ENCODE assay signal across 10 cellular contexts in genomic region chr15:40590635-40591105, GRCh38. TPM values are rescaled to one million over a fixed set of nuclear protein-coding genes. Genes with fewer than 3 reads are reported as not detected.
A peak's percentile ranks its signal among the peaks of the same experiment; 100 is the strongest.
DNase-seq lines count a peak whose midpoint lies in the region; ATAC-seq, FAIRE-seq and TF ChIP-seq lines count a peak whose summit lies in the region.
"Had no signal": no experiment of that assay in that cellular context is flagged by ENCODE, and none has a peak within 500 bp of the region (broad histone marks: within the 10 kb centered on the region; RNA-seq: fewer than 3 reads in every experiment).

No MANE protein-coding gene starts in this region.

- no peak for TF ChIP-seq POLR2A in H1 (IDR thresholded peaks at IDR 0.05; ENCODE audit: control extremely low read depth in 1 of 2, low read depth in 2 of 2, low read length in 2 of 2)
- no peak for TF ChIP-seq POLR2A in upper lobe of left lung (IDR thresholded peaks at IDR 0.05)

- CTCF ChIA-PET in activated CD8-positive, alpha-beta memory T cell treated with anti-CD3 and anti-CD28 coated beads, Interleukin-2, amount 10 ng/mL, durations not matched to agents 7 days and 5 days (lab: Charles Lee) = interaction anchor here (0.7 to 2.7 kb wide), 8 partner anchors 8 to 301 kb away, joined by 4 to 27 read pairs (median 6); partner anchors contain the start of genes CCDC32 and RPUSD2
- CTCF ChIA-PET in H1 (lab: Charles Lee; ENCODE audit: partially characterized antibody) = interaction anchor here (0.7 to 4.8 kb wide), 16 partner anchors 10 to 249 kb away, joined by 3 to 42 read pairs (median 4); partner anchors contain the start of genes RAD51 and RPUSD2

- H3K79me2 ChIP-seq in H1 (ENCODE audit: control insufficient read depth in 1 of 2, insufficient read depth in 2 of 2, low read length in 2 of 2) = peaks cover 0 to 5% of the 10 kb centered on the region in 2 experiments; a peak in 2 of 4 replicates

- no peak overlapping the region for H2BK20ac ChIP-seq in H1 (ENCODE audit: low read length)

- peak overlapping the region; percentile 72 for H3K4me3 Mint-ChIP-seq in activated CD8-positive, alpha-beta memory T cell treated with anti-CD3 and anti-CD28 coated beads, Interleukin-2, amount 10 ng/mL, durations not matched to agents 7 days and 5 days

- H3K4me1 ChIP-seq in SJCRH30 (0 out of 2 replicates have a peak, but pooled peaks cover 3% of the 10 kb centered on the region), H1 (replicated peaks in 1 of 4; ENCODE audit: control insufficient read depth in 3 of 4, insufficient read depth in 4 of 4, low read length in 3 of 4) (peaks cover 0 to 2% (median 0%) of the 10 kb centered on the region in 4 experiments; a peak in 1 of 7 replicates), small intestine (ENCODE audit: control insufficient read depth in 2 of 2, insufficient read depth in 1 of 2, low read depth in 1 of 2, low read length in 1 of 2) (peaks cover 0 to 2% of the 10 kb centered on the region in 2 donors), upper lobe of left lung (peaks cover 8 to 17% (median 11%) of the 10 kb centered on the region in 4 donors), mucosa of descending colon (ENCODE audit: low read depth) (no peaks in the 10 kb centered on the region)

- TF ChIP-seq EP300 in H1 (IDR thresholded peaks at IDR 0.05; ENCODE audit: borderline replicate concordance in 1 of 2, low read depth in 2 of 2, low read length in 2 of 2) = no peak
- TF ChIP-seq EP300 in upper lobe of left lung (IDR thresholded peaks at IDR 0.05) = no peak

- H4K5ac ChIP-seq in H1 (ENCODE audit: insufficient read length, low read depth, low read length) = no peak overlapping the region

- H3K9me3 ChIP-seq in SJCRH30 (replicated peaks) (no peaks in the 10 kb centered on the region), H1 (ENCODE audit: insufficient read depth in 2 of 2, low read depth in 1 of 2, low read length in 1 of 2) (no peaks in the 10 kb centered on the region), small intestine (ENCODE audit: control insufficient read depth, low read depth) (no peaks in the 10 kb centered on the region), upper lobe of left lung (no peaks in the 10 kb centered on the region), mucosa of descending colon (no peaks in the 10 kb centered on the region)

- H3K36me3 ChIP-seq in SJCRH30 (no peaks in the 10 kb centered on the region), H1 (ENCODE audit: control insufficient read depth in 2 of 4, insufficient read depth in 4 of 4, low read length in 3 of 4) (no peaks in the 10 kb centered on the region), small intestine (ENCODE audit: control insufficient read depth in 2 of 2, insufficient read depth in 2 of 2, low read length in 2 of 2) (no peaks in the 10 kb centered on the region), upper lobe of left lung (no peaks in the 10 kb centered on the region), mucosa of descending colon (ENCODE audit: low read depth) (no peaks in the 10 kb centered on the region)

- peak overlapping the region; percentile 61 for H3K27ac Mint-ChIP-seq in activated CD8-positive, alpha-beta memory T cell treated with anti-CD3 and anti-CD28 coated beads, Interleukin-2, amount 10 ng/mL, durations not matched to agents 7 days and 5 days

- DNase-seq in activated CD8-positive, alpha-beta memory T cell treated with anti-CD3 and anti-CD28 coated beads, Interleukin-2, amount 10 ng/mL, durations not matched to agents 7 days and 5 days = no peak
- no peak for DNase-seq in activated CD8-positive, alpha-beta memory T cell treated with anti-CD3 and anti-CD28 coated beads, Interleukin-2, amount 50 U/mL, for 48 hours
- peak; percentile 16 to 54 for DNase-seq in SJCRH30
- DNase-seq in H1 (ENCODE audit: low read depth in 1 of 2, low spot score in 2 of 2) = no peak
- peak; percentile 69 for DNase-seq in small intestine
- no peak for DNase-seq in upper lobe of left lung
- no peak for DNase-seq in mucosa of descending colon
- DNase-seq in NCI-H1436 treated with DMSO at 0.1 percent for 48 hours (lab: John Stamatoyannopoulos, UW) = no peak
- DNase-seq: KBM-7, left cardiac atrium had no signal

- H3K27me3 Mint-ChIP-seq in activated CD8-positive, alpha-beta memory T cell treated with anti-CD3 and anti-CD28 coated beads, Interleukin-2, amount 10 ng/mL, durations not matched to agents 7 days and 5 days = peaks cover 3% of the 10 kb centered on the region

- no peak for TF ChIP-seq RAD21 in H1 (IDR thresholded peaks at IDR 0.05 in 1 of 2, conservative IDR thresholded peaks at IDR 0.05 in 1 of 2; ENCODE audit: low read depth in 2 of 2, low read length in 2 of 2)

- H3K23me2 ChIP-seq in H1 (ENCODE audit: low read depth, low read length) = peaks cover 9% of the 10 kb centered on the region; the same call in 1 of the 2 replicates

- H3K56ac ChIP-seq in H1 (replicated peaks; ENCODE audit: insufficient read length, low read depth, low read length) = no peak overlapping the region

- H2BK5ac ChIP-seq in H1 (ENCODE audit: low read depth, low read length) = no peak overlapping the region

- TF ChIP-seq CTCF in H1 (IDR thresholded peaks at IDR 0.05; ENCODE audit: control extremely low read depth in 1 of 3, insufficient read depth in 1 of 3, low read depth in 1 of 3, low read length in 3 of 3) (no peak), upper lobe of left lung (IDR thresholded peaks at IDR 0.05) (no peak), mucosa of descending colon (IDR thresholded peaks at IDR 0.05) (no peak)

- peak overlapping the region; percentile 26; the same call in 1 of the 2 replicates for H3K27ac ChIP-seq in SJCRH30
- H3K27ac ChIP-seq in H1 (ENCODE audit: low read depth, low read length) = no peak overlapping the region
- H3K27ac ChIP-seq in small intestine (ENCODE audit: low read depth in 1 of 2, low read length in 1 of 2) = peak overlapping the region in 1 of 2 donors; percentile 60
- H3K27ac ChIP-seq in upper lobe of left lung = no peak overlapping the region

- no peak for ATAC-seq in activated CD8-positive, alpha-beta memory T cell treated with anti-CD3 and anti-CD28 coated beads, Interleukin-2, amount 10 ng/mL, durations not matched to agents 7 days and 5 days
- ATAC-seq in upper lobe of left lung (ENCODE audit: low FRiP score in 2 of 2) = no peak
- ATAC-seq in mucosa of descending colon = no peak

- H3K4me1 Mint-ChIP-seq in activated CD8-positive, alpha-beta memory T cell treated with anti-CD3 and anti-CD28 coated beads, Interleukin-2, amount 10 ng/mL, durations not matched to agents 7 days and 5 days = peaks cover 32% of the 10 kb centered on the region

- 0 out of 2 replicates have a peak overlapping the region, but pooled peaks have one; percentile 19 for H2BK12ac ChIP-seq in H1 (ENCODE audit: low read depth, low read length)

- H2AK5ac ChIP-seq in H1 (ENCODE audit: low read depth, low read length) = no peak overlapping the region

- POLR2A ChIA-PET in H1 (lab: Charles Lee; ENCODE audit: partially characterized antibody) = interaction anchor here (1.5 kb wide), 1 partner anchor 10 kb away, joined by 3 read pairs; no protein-coding TSS in a partner anchor

- H4K20me1 ChIP-seq in H1 (replicated peaks in 1 of 2; ENCODE audit: control insufficient read depth in 1 of 2, insufficient read depth in 2 of 2, low read length in 2 of 2) = no peaks in the 10 kb centered on the region

- no peak overlapping the region for H2AFZ ChIP-seq in H1 (ENCODE audit: low read length)

- no peaks in the 10 kb centered on the region for H3K27me3 ChIP-seq in SJCRH30
- H3K27me3 ChIP-seq in H1 (replicated peaks in 1 of 4; ENCODE audit: control insufficient read depth in 3 of 4, extremely low read depth in 1 of 4, insufficient read depth in 3 of 4, low read length in 3 of 4) = no peaks in the 10 kb centered on the region
- no peaks in the 10 kb centered on the region for H3K27me3 ChIP-seq in small intestine (ENCODE audit: control insufficient read depth in 2 of 2, insufficient read depth in 2 of 2, low read length in 2 of 2)
- H3K27me3 ChIP-seq in upper lobe of left lung = no peaks in the 10 kb centered on the region

- FAIRE-seq in H1 (lab: Jason Lieb, UNC) (no peak), small intestine (lab: Jason Lieb, UNC) (no peak)

- peak overlapping the region in 1 of 2 experiments; percentile 50; a peak in 1 of 4 replicates for H3K4me2 ChIP-seq in H1 (ENCODE audit: insufficient read depth in 1 of 2, low read depth in 2 of 2, low read length in 2 of 2)

- H4K91ac ChIP-seq in H1 (replicated peaks; ENCODE audit: insufficient read length, low read length) = no peak overlapping the region

- intact Hi-C loops in mucosa of descending colon (cut with DNase I, micrococcal nuclease) = no loop called here

- no peak overlapping the region for H2BK15ac ChIP-seq in H1 (ENCODE audit: low read length)

- no peaks in the 10 kb centered on the region for H3K9me3 Mint-ChIP-seq in activated CD8-positive, alpha-beta memory T cell treated with anti-CD3 and anti-CD28 coated beads, Interleukin-2, amount 10 ng/mL, durations not matched to agents 7 days and 5 days (ENCODE audit: low read depth)

- no peak overlapping the region for H2BK120ac ChIP-seq in H1 (replicated peaks; ENCODE audit: low read depth, low read length)

- no peak overlapping the region for H3K23ac ChIP-seq in H1 (ENCODE audit: insufficient read length)

- H3K4me3 ChIP-seq in SJCRH30 (peak overlapping the region; percentile 51), H1 (ENCODE audit: extremely low read depth in 1 of 4, insufficient read depth in 2 of 4, low read depth in 3 of 4, low read length in 4 of 4) (no peak overlapping the region), small intestine (ENCODE audit: low read depth in 1 of 2, low read length in 2 of 2) (no peak overlapping the region), upper lobe of left lung (no peak overlapping the region), mucosa of descending colon (no peak overlapping the region)

- H3K36me3 Mint-ChIP-seq in activated CD8-positive, alpha-beta memory T cell treated with anti-CD3 and anti-CD28 coated beads, Interleukin-2, amount 10 ng/mL, durations not matched to agents 7 days and 5 days = peaks cover 7% of the 10 kb centered on the region

- no peak overlapping the region for H3K4ac ChIP-seq in H1 (replicated peaks; ENCODE audit: insufficient read length, low read depth, low read length)

- H3K18ac ChIP-seq in H1 (ENCODE audit: extremely low read depth, low read length) = no peak overlapping the region

- no peak overlapping the region for H3K9ac ChIP-seq in H1 (replicated peaks in 1 of 4; ENCODE audit: extremely low read depth in 1 of 4, low read depth in 3 of 4, low read length in 3 of 4)

- no peak overlapping the region for H4K8ac ChIP-seq in H1 (ENCODE audit: extremely low read depth, insufficient read depth, low read length)

- WGBS in H1 (ENCODE audit: extremely low coverage in 1 of 2, insufficient coverage in 1 of 2, insufficient read length in 1 of 2, insufficient replicate concordance in 2 of 2, low coverage in 1 of 2, low lambda C conversion rate in 2 of 2, missing lambda C conversion rate in 1 of 2), 2 experiments = 84% methylated on average over 13 of the region's 13 CpGs; no CpG with 5 or more reads in 1 of the 2 experiments
- 11 to 51% (median 33%) methylated on average over 13 of the region's 13 CpGs for WGBS in small intestine, 3 donors
- 48 to 58% methylated on average over 13 of the region's 13 CpGs for WGBS in upper lobe of left lung, 2 donors

- H3K14ac ChIP-seq in H1 (ENCODE audit: insufficient read length) = no peak overlapping the region

- no peaks in the 10 kb centered on the region for H3K79me1 ChIP-seq in H1 (ENCODE audit: low read depth, low read length)

RNA-seq across cellular contexts. Expression of gene KNL1, which starts 3.4 kb away (rescaled TPM):
- total RNA-seq in activated CD8-positive, alpha-beta memory T cell treated with anti-CD3 and anti-CD28 coated beads, Interleukin-2, amount 10 ng/mL, durations not matched to agents 7 days and 5 days = 10 to 100 TPM; 52.1 to 75.0 TPM
- total RNA-seq in SJCRH30 (2014; rRNA removed; shearing (Covaris generic)) = 93.7 and 100 TPM in 2 replicates
- total RNA-seq in H1 (2021; fragmentation: NEBNext Ultra II Directional; extraction: Animal tissue kit (Norgen Biotek cat#: 25700)) = 22.3 and 22.5 TPM in 2 replicates
- polyA plus RNA-seq in H1 (2011; rRNA removed) (2.7 and 4.4 TPM in 2 replicates), small intestine (10 to 100 TPM in 1 of 3 donors, 1 to 10 TPM in 2; 8.1 to 11.0 (median 9.5) TPM)
- polyA plus RNA-seq in H1 (2011; cell fraction: cytosol; rRNA removed) = 5.3 TPM
- 2.5 TPM for polyA plus RNA-seq in H1 (2011; cell fraction: nucleus; rRNA removed)
- 4.3 to 8.7 TPM (median 5.6 TPM) in 4 replicates for polyA plus RNA-seq in H1 (2012, experiment 1 of 2)
- 1.1 TPM for polyA plus RNA-seq in H1 (2012, experiment 2 of 2)
- polyA plus RNA-seq in H1 (2013, experiment 1 of 2) = 11.3 TPM
- 9.8 TPM for polyA plus RNA-seq in H1 (2013, experiment 2 of 2)
- 12.1 and 20.2 TPM in 2 replicates for polyA minus RNA-seq in H1 (2011; rRNA and poly(A)+ RNA removed)
- polyA minus RNA-seq in H1 (2011; cell fraction: cytosol; rRNA and poly(A)+ RNA removed) = 10.6 TPM
- polyA minus RNA-seq in H1 (2011; cell fraction: nucleus; rRNA and poly(A)+ RNA removed) = 22.0 TPM
- total RNA-seq in upper lobe of left lung (1 to 10 TPM in 3 of 6 donors, under 1 TPM in 3; under 0.01 to 2.4 (median 1.3) TPM), mucosa of descending colon (1 to 10 TPM; 1.6 to 9.7 (median 3.1) TPM)

RNA-seq across cellular contexts. Expression of gene RPUSD2, which starts 21.6 kb away (rescaled TPM):
- total RNA-seq in activated CD8-positive, alpha-beta memory T cell treated with anti-CD3 and anti-CD28 coated beads, Interleukin-2, amount 10 ng/mL, durations not matched to agents 7 days and 5 days = 10 to 100 TPM; 17.6 to 17.7 TPM
- total RNA-seq in SJCRH30 (2014; rRNA removed; shearing (Covaris generic)) = 17.0 and 19.0 TPM in 2 replicates
- 25.1 and 28.5 TPM in 2 replicates for total RNA-seq in H1 (2021; fragmentation: NEBNext Ultra II Directional; extraction: Animal tissue kit (Norgen Biotek cat#: 25700))
- polyA plus RNA-seq in H1 (2011; rRNA removed) = 14.5 and 19.9 TPM in 2 replicates
- polyA plus RNA-seq in H1 (2011; cell fraction: cytosol; rRNA removed) = 21.3 TPM
- polyA plus RNA-seq in H1 (2011; cell fraction: nucleus; rRNA removed) = 19.8 TPM
- polyA plus RNA-seq in H1 (2012, experiment 1 of 2) = 13.9 to 24.2 TPM (median 21.4 TPM) in 4 replicates
- polyA plus RNA-seq in H1 (2012, experiment 2 of 2) = 15.9 TPM
- polyA plus RNA-seq in H1 (2013, experiment 1 of 2) = 13.7 TPM
- polyA plus RNA-seq in H1 (2013, experiment 2 of 2) = 13.3 TPM
- polyA minus RNA-seq in H1 (2011; rRNA and poly(A)+ RNA removed) = 27.3 and 29.3 TPM in 2 replicates
- 13.7 TPM for polyA minus RNA-seq in H1 (2011; cell fraction: cytosol; rRNA and poly(A)+ RNA removed)
- polyA minus RNA-seq in H1 (2011; cell fraction: nucleus; rRNA and poly(A)+ RNA removed) = 8.3 TPM
- 10 to 100 TPM in 1 of 3 donors, 1 to 10 TPM in 2; 3.2 to 10.1 (median 4.0) TPM for polyA plus RNA-seq in small intestine
- total RNA-seq in upper lobe of left lung = 10 to 100 TPM in 2 of 6 donors, 1 to 10 TPM in 4; 3.1 to 11.6 (median 7.8) TPM
- total RNA-seq in mucosa of descending colon = 10 to 100 TPM in 1 of 3 donors, 1 to 10 TPM in 2; 9.4 to 10.9 (median 9.4) TPM

RNA-seq across cellular contexts. Expression of gene CCDC32, which starts 25.8 kb away (rescaled TPM):
- 10 to 100 TPM; 24.4 to 27.8 TPM for total RNA-seq in activated CD8-positive, alpha-beta memory T cell treated with anti-CD3 and anti-CD28 coated beads, Interleukin-2, amount 10 ng/mL, durations not matched to agents 7 days and 5 days
- total RNA-seq in SJCRH30 (2014; rRNA removed; shearing (Covaris generic)) = 15.3 and 16.8 TPM in 2 replicates
- total RNA-seq in H1 (2021; fragmentation: NEBNext Ultra II Directional; extraction: Animal tissue kit (Norgen Biotek cat#: 25700)) = 10.2 and 12.1 TPM in 2 replicates
- polyA plus RNA-seq in H1 (2011; rRNA removed) = 2.9 and 8.9 TPM in 2 replicates
- 6.4 TPM for polyA plus RNA-seq in H1 (2011; cell fraction: cytosol; rRNA removed)
- polyA plus RNA-seq in H1 (2011; cell fraction: nucleus; rRNA removed) = 3.2 TPM
- 7.0 to 17.9 TPM (median 11.7 TPM) in 4 replicates for polyA plus RNA-seq in H1 (2012, experiment 1 of 2)
- 9.9 TPM for polyA plus RNA-seq in H1 (2012, experiment 2 of 2)
- polyA plus RNA-seq in H1 (2013, experiment 1 of 2) = 7.2 TPM
- polyA plus RNA-seq in H1 (2013, experiment 2 of 2) = 7.2 TPM
- 14.3 and 25.0 TPM in 2 replicates for polyA minus RNA-seq in H1 (2011; rRNA and poly(A)+ RNA removed)
- polyA minus RNA-seq in H1 (2011; cell fraction: cytosol; rRNA and poly(A)+ RNA removed) = 1.2 TPM
- polyA minus RNA-seq in H1 (2011; cell fraction: nucleus; rRNA and poly(A)+ RNA removed) = 26.8 TPM
- polyA plus RNA-seq in small intestine = 10 to 100 TPM; 22.3 to 23.8 (median 23.5) TPM
- total RNA-seq in upper lobe of left lung = 10 to 100 TPM; 17.1 to 56.9 (median 24.1) TPM
- 10 to 100 TPM; 32.6 to 35.0 (median 32.8) TPM for total RNA-seq in mucosa of descending colon

Comparison
In these comparisons a context has a peak if more than half of its experiments do, and no peak if none do; other contexts are left out.
1. DNase-seq: peak in SJCRH30 (2 of 2) and small intestine (single experiment); none in activated CD8-positive, alpha-beta memory T cell treated with anti-CD3 and anti-CD28 coated beads, Interleukin-2, amount 10 ng/mL, durations not matched to agents 7 days and 5 days (single experiment), activated CD8-positive, alpha-beta memory T cell treated with anti-CD3 and anti-CD28 coated beads, Interleukin-2, amount 50 U/mL, for 48 hours (single experiment), H1 (0 of 2), upper lobe of left lung (0 of 2), mucosa of descending colon (0 of 3) and NCI-H1436 treated with DMSO at 0.1 percent for 48 hours (single experiment).